Comparison of ENCODE assay signal across 22 cellular contexts in the genomic region with DNA sequence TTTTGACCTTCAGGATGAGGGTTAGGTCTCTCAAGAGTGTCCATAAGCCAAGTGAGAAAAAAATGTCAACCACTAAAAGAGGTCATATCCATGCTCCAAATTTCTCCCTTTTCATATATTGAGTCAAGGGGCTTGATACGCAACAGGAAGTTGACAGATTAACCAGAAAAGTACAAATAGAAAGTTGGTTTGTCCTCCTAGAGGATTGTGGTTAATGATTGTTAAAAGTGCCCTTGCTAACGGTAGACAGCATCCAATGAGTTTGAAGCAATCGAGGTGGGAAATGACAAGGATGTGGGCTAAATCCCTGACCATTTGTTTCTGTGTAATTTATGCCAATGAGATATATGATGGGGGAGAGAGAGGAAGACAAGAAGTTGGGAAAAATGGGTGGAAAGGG.
"Had no signal": no experiment of that assay in that cellular context is flagged by ENCODE, and none has a peak within 500 bp of the region (broad histone marks: within the 10 kb centered on the region; RNA-seq: fewer than 3 reads in every experiment).

No MANE protein-coding gene starts in this region.

- H3K36me3 ChIP-seq: cardiac muscle cell, gastroesophageal sphincter, heart left ventricle, lower lobe of right lung, neural progenitor cell, prostate gland, right atrium auricular region, upper lobe of left lung had no signal

- H3K9ac ChIP-seq: neural progenitor cell had no signal

- H3K9me3 ChIP-seq: gastroesophageal sphincter, heart left ventricle, lower lobe of right lung, prostate gland, right atrium auricular region, upper lobe of left lung had no signal

- H3K27ac ChIP-seq: cardiac muscle cell, epithelial cell of prostate, gastroesophageal sphincter, heart left ventricle, lower lobe of right lung, neural progenitor cell, prostate gland, right atrium auricular region, upper lobe of left lung had no signal

- H3K4me3 ChIP-seq: cardiac muscle cell, gastroesophageal sphincter, heart left ventricle, lower lobe of right lung, neural progenitor cell, prostate gland, right atrium auricular region, upper lobe of left lung had no signal

- H3K4me2 ChIP-seq: neural progenitor cell had no signal

- DNase-seq: activated CD4-positive, alpha-beta memory T cell treated with anti-CD3 and anti-CD28 coated beads for 36 hours; activated CD4-positive, alpha-beta T cell treated with anti-CD3 and anti-CD28 coated beads for 48 hours; activated naive CD4-positive, alpha-beta T cell treated with Interleukin-2 at 50 U/mL for 16 hours; activated naive CD8-positive, alpha-beta T cell treated with anti-CD3 and anti-CD28 coated beads, Interleukin-2, amount 10 ng/mL, durations not matched to agents 7 days and 5 days; activated T-cell treated with anti-CD3 and anti-CD28 coated beads, Interleukin-2, amount 50 U/mL, for 48 hours; amygdala; cortex of kidney; endodermal cell; heart left ventricle; islet precursor cell; left colon; lower lobe of right lung; naive B cell; stimulated activated CD4-positive, alpha-beta T cell treated with anti-CD3 and anti-CD28 coated beads, Interleukin-4, amount 100 ng/mL, for 24 hours; stimulated activated naive CD8-positive, alpha-beta T cell treated with anti-CD3 and anti-CD28 coated beads, Interleukin-15, Interleukin-2, amounts not matched to agents 100 U/mL and 50 U/mL, for 24 hours; upper lobe of left lung had no signal

- H3K27me3 ChIP-seq: cardiac muscle cell, gastroesophageal sphincter, neural progenitor cell, right atrium auricular region, upper lobe of left lung had no signal

- H3K4me1 ChIP-seq: gastroesophageal sphincter, heart left ventricle, prostate gland, right atrium auricular region, upper lobe of left lung had no signal
